Comparison of ENCODE assay signal across 1 cellular context in genomic region chr20:53081916-53082863, GRCh38.
A peak's percentile ranks its signal among the peaks of the same experiment; 100 is the strongest.
TF ChIP-seq lines count a peak whose summit lies in the region.

No MANE protein-coding gene starts in this region.

TF ChIP-seq in HepG2, 621 proteins besides CTCF, POLR2A, EP300 and RAD21 (continued from another document and continues in another):
- no peak; the same call in 1 of the 2 replicates for TF ChIP-seq RXRA (CRISPR knock-in tag; IDR thresholded peaks at IDR 0.05)
- no peak for TF ChIP-seq PRMT3 (CRISPR knock-in tag; IDR thresholded peaks at IDR 0.05; ENCODE audit: borderline replicate concordance, low read depth)
- TF ChIP-seq NFYC (CRISPR knock-in tag; IDR thresholded peaks at IDR 0.05) = 0 out of 2 replicates have a peak, but pooled peaks have one; percentile 8
- TF ChIP-seq ZNF879 (CRISPR knock-in tag; IDR thresholded peaks at IDR 0.05) = no peak
- TF ChIP-seq MTF1 (CRISPR knock-in tag; IDR thresholded peaks at IDR 0.05) = no peak
- peak; percentile 96 for TF ChIP-seq HMG20A (CRISPR knock-in tag; IDR thresholded peaks at IDR 0.05; ENCODE audit: borderline replicate concordance)
- TF ChIP-seq MNT (IDR thresholded peaks at IDR 0.05) = no peak
- TF ChIP-seq E2F5 (CRISPR knock-in tag; conservative IDR thresholded peaks at IDR 0.05) = no peak
- no peak for TF ChIP-seq BRCA1 (CRISPR knock-in tag; IDR thresholded peaks at IDR 0.05)
- peak; percentile 71; the same call in 1 of the 2 replicates for TF ChIP-seq PITX1 (CRISPR knock-in tag; IDR thresholded peaks at IDR 0.05)
- peak; percentile 91 for TF ChIP-seq ATF3 (CRISPR knock-in tag; IDR thresholded peaks at IDR 0.05)
- no peak for TF ChIP-seq PBX2 (CRISPR knock-in tag; IDR thresholded peaks at IDR 0.05)
- TF ChIP-seq ZNF713 (CRISPR knock-in tag; IDR thresholded peaks at IDR 0.05) = no peak
- TF ChIP-seq ZNF274 (CRISPR knock-in tag; IDR thresholded peaks at IDR 0.05) = no peak
- no peak for TF ChIP-seq FOXO4 (CRISPR knock-in tag; conservative IDR thresholded peaks at IDR 0.05)
- no peak for TF ChIP-seq ZFP90 (CRISPR knock-in tag; IDR thresholded peaks at IDR 0.05; ENCODE audit: borderline replicate concordance)
- no peak for TF ChIP-seq CAMTA2 (CRISPR knock-in tag; IDR thresholded peaks at IDR 0.05; ENCODE audit: borderline replicate concordance)
- TF ChIP-seq RFX5 (IDR thresholded peaks at IDR 0.05; ENCODE audit: low read depth, low read length) = no peak
- TF ChIP-seq CENPT (CRISPR knock-in tag; IDR thresholded peaks at IDR 0.05; ENCODE audit: low read depth) = no peak
- no peak; the same call in 1 of the 2 replicates for TF ChIP-seq SAFB2 (CRISPR knock-in tag; IDR thresholded peaks at IDR 0.05; ENCODE audit: borderline replicate concordance, low read depth)
- TF ChIP-seq ZBTB39 (CRISPR knock-in tag; IDR thresholded peaks at IDR 0.05) = no peak
- TF ChIP-seq MAX (IDR thresholded peaks at IDR 0.05) = no peak; the same call in 1 of the 2 replicates
- TF ChIP-seq ZNF883 (CRISPR knock-in tag; IDR thresholded peaks at IDR 0.05; ENCODE audit: not compliant biosample characterization) = no peak
- peak; percentile 51 for TF ChIP-seq ZNF121 (CRISPR knock-in tag; IDR thresholded peaks at IDR 0.05)
- TF ChIP-seq ZNF207 (IDR thresholded peaks at IDR 0.05; ENCODE audit: borderline replicate concordance) = no peak
- TF ChIP-seq ZNF383 (CRISPR knock-in tag; IDR thresholded peaks at IDR 0.05; ENCODE audit: borderline replicate concordance) = no peak
- TF ChIP-seq ZNF232 (CRISPR knock-in tag; IDR thresholded peaks at IDR 0.05; ENCODE audit: borderline replicate concordance) = no peak
- TF ChIP-seq CERS6 (CRISPR knock-in tag; IDR thresholded peaks at IDR 0.05) = no peak
- TF ChIP-seq TRIM22 (IDR thresholded peaks at IDR 0.05) = no peak
- no peak for TF ChIP-seq ZNF598 (CRISPR knock-in tag; IDR thresholded peaks at IDR 0.05; ENCODE audit: borderline replicate concordance)
- no peak for TF ChIP-seq TBX2 (CRISPR knock-in tag; IDR thresholded peaks at IDR 0.05; ENCODE audit: borderline replicate concordance)
- TF ChIP-seq HIC2 (CRISPR knock-in tag; IDR thresholded peaks at IDR 0.05; ENCODE audit: low read depth) = no peak
- no peak; the same call in 1 of the 2 replicates for TF ChIP-seq TFDP1 (CRISPR knock-in tag; IDR thresholded peaks at IDR 0.05; ENCODE audit: borderline replicate concordance)
- no peak for TF ChIP-seq BRD4 (CRISPR knock-in tag; IDR thresholded peaks at IDR 0.05)
- TF ChIP-seq ATRX (CRISPR knock-in tag; IDR thresholded peaks at IDR 0.05; ENCODE audit: borderline replicate concordance) = no peak
- no peak for TF ChIP-seq KIAA2018 (CRISPR knock-in tag; IDR thresholded peaks at IDR 0.05; ENCODE audit: borderline replicate concordance)
- TF ChIP-seq SNAPC2 (CRISPR knock-in tag; IDR thresholded peaks at IDR 0.05) = 0 out of 2 replicates have a peak, but pooled peaks have one; percentile 37
- TF ChIP-seq PTBP1 (IDR thresholded peaks at IDR 0.05; ENCODE audit: low read depth, low read length, poor library complexity, severe bottlenecking) = no peak
